In the genomic region with DNA sequence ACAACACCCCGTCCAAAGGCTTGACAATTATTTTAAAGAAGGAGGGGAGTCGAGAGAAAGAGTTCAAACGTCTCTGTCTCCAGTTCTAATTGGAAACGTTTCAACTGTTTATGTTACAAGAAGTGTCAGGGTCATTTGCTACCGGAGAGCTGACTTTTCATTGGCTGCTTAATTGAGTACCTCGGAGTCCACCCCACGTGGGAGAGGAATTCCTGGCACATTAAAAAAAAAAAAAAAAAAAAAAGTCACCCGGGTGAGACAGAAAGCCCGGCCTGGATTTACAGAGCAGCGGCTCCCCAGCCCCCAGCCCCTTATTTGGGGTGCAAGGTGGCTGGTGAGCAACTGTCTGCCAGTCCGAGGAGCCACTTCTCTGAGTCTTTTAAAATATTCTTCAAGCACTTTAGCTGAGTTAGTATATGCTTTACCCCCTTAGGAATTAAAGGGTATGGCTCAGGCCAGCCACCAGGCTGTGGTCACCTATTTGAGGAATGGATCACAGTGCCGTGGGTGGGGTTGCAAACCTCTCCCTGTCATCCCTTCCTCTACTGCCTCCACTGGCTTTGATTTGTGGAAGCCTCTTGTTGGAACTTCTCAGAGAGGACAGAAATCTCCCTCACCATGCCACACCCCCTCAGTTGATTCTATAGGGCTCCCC, we compare ENCODE assay signal across 8 cellular contexts. TPM values are rescaled to one million over a fixed set of nuclear protein-coding genes. Genes with fewer than 3 reads are reported as not detected.
DNase-seq lines count a peak whose midpoint lies in the region; ATAC-seq and TF ChIP-seq lines count a peak whose summit lies in the region.

No MANE protein-coding gene starts in this region.

- H3K27me3 Mint-ChIP-seq in Calu3 (ENCODE audit: unreplicated experiment) (peaks cover 12% of the 10 kb centered on the region), nephron (ENCODE audit: low read depth) (peaks cover 40% of the 10 kb centered on the region), T-cell (peaks cover 0 to 5% of the 10 kb centered on the region in 2 donors)

- H3K4me1 Mint-ChIP-seq in Calu3 (ENCODE audit: low read depth, unreplicated experiment) (peaks cover 17% of the 10 kb centered on the region), nephron (peaks cover 34% of the 10 kb centered on the region), T-cell (peaks cover 13 to 41% (median 29%) of the 10 kb centered on the region in 3 donors)

- H3K27me3 ChIP-seq in MG63 (no peaks in the 10 kb centered on the region), Panc1 (ENCODE audit: control insufficient read depth, insufficient read depth, low read length) (no peaks in the 10 kb centered on the region)

- no peaks in the 10 kb centered on the region for H3K9me3 ChIP-seq in MG63
- no peaks in the 10 kb centered on the region for H3K9me3 ChIP-seq in Panc1 (ENCODE audit: control insufficient read depth, insufficient read depth, low read depth, low read length)

- H3K36me3 Mint-ChIP-seq in Calu3 (ENCODE audit: insufficient read depth, unreplicated experiment) (peaks cover 42% of the 10 kb centered on the region), nephron (ENCODE audit: low read depth) (no peaks in the 10 kb centered on the region), T-cell (no peaks in the 10 kb centered on the region)

- H3K4me1 ChIP-seq in Panc1 (ENCODE audit: control insufficient read depth, insufficient read depth, low read length) = peaks cover 24% of the 10 kb centered on the region

- intact Hi-C loops in Calu3 (cut with micrococcal nuclease; ENCODE audit: unreplicated experiment) = loop anchor here (1.0 to 5.0 kb wide), 2 partner anchors 10 to 261 kb away; no protein-coding TSS in a partner anchor
- intact Hi-C loops in Panc1 (cut with micrococcal nuclease; ENCODE audit: unreplicated experiment) = loop anchor here (1.0 kb wide), 1 partner anchor 10 kb away; no protein-coding TSS in a partner anchor

- DNase-seq in Calu3 = peak; percentile 74
- peak; percentile 78 for DNase-seq in MG63
- no peak for DNase-seq in Panc1 (ENCODE audit: low read depth, low spot score)
- DNase-seq in epithelial cell of proximal tubule (ENCODE audit: low read depth) = no peak
- DNase-seq in T-cell = no peak
- no peak for DNase-seq in activated CD4-positive, alpha-beta T cell treated with anti-CD3 and anti-CD28 coated beads, Interleukin-2, amount 50 U/mL, for 4 hours

- no peaks in the 10 kb centered on the region for H3K36me3 ChIP-seq in MG63
- no peaks in the 10 kb centered on the region for H3K36me3 ChIP-seq in Panc1 (ENCODE audit: control insufficient read depth, insufficient read depth, low read length)

- BruUV-seq in Calu3 (replicated peaks; lab: Mats Ljungman, UMichigan) (no TSS peak), Panc1 (replicated peaks; lab: Mats Ljungman, UMichigan) (no TSS peak)

- H3K27ac ChIP-seq in Panc1 (ENCODE audit: low read length) = peak overlapping the region; percentile 83

- no peak overlapping the region for H3K27ac Mint-ChIP-seq in Calu3 (ENCODE audit: unreplicated experiment)
- H3K27ac Mint-ChIP-seq in nephron = peak overlapping the region in 2 of 3 experiments; percentile 70 to 98
- H3K27ac Mint-ChIP-seq in T-cell = no peak overlapping the region

- H3K4me3 ChIP-seq in MG63 (no peak overlapping the region), Panc1 (ENCODE audit: low read depth in 2 of 2, low read length in 2 of 2) (peak overlapping the region in 1 of 2 experiments; percentile 92; a peak in 2 of 4 replicates), epithelial cell of proximal tubule (ENCODE audit: low read depth, low read length) (peak overlapping the region; percentile 36)

- TF ChIP-seq CTCF in Calu3 (IDR thresholded peaks at IDR 0.05; ENCODE audit: unreplicated experiment) (no peak), Panc1 (IDR thresholded peaks at IDR 0.05) (no peak), epithelial cell of proximal tubule (conservative IDR thresholded peaks at IDR 0.05; ENCODE audit: low read depth, low read length) (no peak), nephron (IDR thresholded peaks at IDR 0.05; ENCODE audit: unreplicated experiment in 3 of 3) (peak in 1 of 3 experiments; percentile 8)

- POLR2A ChIA-PET in Panc1 (lab: Charles Lee) (interaction anchor here (0.7 kb wide), 1 partner anchor 275 kb away, joined by 10 read pairs; no protein-coding TSS in a partner anchor), T-cell (lab: Charles Lee) (interaction anchor here (0.6 kb wide), 2 partner anchors 39 to 529 kb away, joined by 3 to 4 read pairs; no protein-coding TSS in a partner anchor)

- CTCF ChIA-PET in Calu3 (lab: Charles Lee) = interaction anchor here (0.6 to 1.6 kb wide), 11 partner anchors 8 to 616 kb away, joined by 3 to 6 read pairs (median 3); no protein-coding TSS in a partner anchor
- CTCF ChIA-PET in Panc1 (lab: Charles Lee) = no interaction called here
- CTCF ChIA-PET in T-cell (lab: Charles Lee) = interaction anchor here (0.6 to 0.7 kb wide), 5 partner anchors 10 to 598 kb away, joined by 3 to 7 read pairs (median 5); no protein-coding TSS in a partner anchor

- H3K4me3 Mint-ChIP-seq in Calu3 (ENCODE audit: low read depth, unreplicated experiment) = peak overlapping the region; percentile 97
- peak overlapping the region; percentile 49 to 96 (median 95) for H3K4me3 Mint-ChIP-seq in nephron
- H3K4me3 Mint-ChIP-seq in T-cell = no peak overlapping the region

- no peak for ATAC-seq in Panc1
- no peak for ATAC-seq in T-cell (replicated peaks in 1 of 4)
- no peak for ATAC-seq in HG02885 (IDR thresholded peaks at IDR 0.05; ENCODE audit: poor library complexity, unreplicated experiment)

- H3K9me3 Mint-ChIP-seq in Calu3 (ENCODE audit: low read depth, unreplicated experiment) (no peaks in the 10 kb centered on the region), nephron (no peaks in the 10 kb centered on the region), T-cell (no peaks in the 10 kb centered on the region)

- in situ Hi-C loops in Panc1 (cut with HindIII; ENCODE audit: low pct_unique_long_range_greater_than_20kb, low sequenced_read_pairs) = no loop called here

RNA-seq across cellular contexts. Expression of gene TLE3, which starts 3.9 kb away (rescaled TPM):
- total RNA-seq in Calu3 (2022) = 53.5 and 54.8 TPM in 2 replicates
- 42.9 and 86.7 TPM in 2 replicates for total RNA-seq in MG63 (2014; rRNA removed; shearing (Covaris generic); ENCODE audit: low replicate concordance)
- total RNA-seq in Panc1 (2021; ENCODE audit: unreplicated experiment) = 132 TPM
- 94.7 TPM for polyA plus RNA-seq in Panc1 (2012; ENCODE audit: insufficient read length)
- total RNA-seq in epithelial cell of proximal tubule = 20.5 and 34.8 TPM in 2 replicates
- 100 to 1,000 TPM in 4 of 5 donors, 10 to 100 TPM in 1; 99.2 to 174 (median 160) TPM for total RNA-seq in T-cell

Comparison
In these comparisons a context has a peak if more than half of its experiments do, and no peak if none do; other contexts are left out.
1. DNase-seq: peak in Calu3 (single experiment) and MG63 (single experiment); none in Panc1 (single experiment), epithelial cell of proximal tubule (single experiment), T-cell (0 of 34) and activated CD4-positive, alpha-beta T cell treated with anti-CD3 and anti-CD28 coated beads, Interleukin-2, amount 50 U/mL, for 4 hours (0 of 2).
2. H3K27ac Mint-ChIP-seq: peak in nephron (2 of 3); none in Calu3 (single experiment) and T-cell (0 of 2).
3. H3K4me3 Mint-ChIP-seq: peak in Calu3 (single experiment) and nephron (3 of 3); none in T-cell (0 of 3).